Comparison of ENCODE assay signal across 29 cellular contexts in genomic region chr17:67920212-67920611, GRCh38.
"Had no signal": no experiment of that assay in that cellular context is flagged by ENCODE, and none has a peak within 500 bp of the region (broad histone marks: within the 10 kb centered on the region; RNA-seq: fewer than 3 reads in every experiment).

No MANE protein-coding gene starts in this region.

- H3K4me3 ChIP-seq: adrenal gland, body of pancreas, colonic mucosa, esophagus squamous epithelium had no signal

- FAIRE-seq: endometrium, endothelial cell of umbilical vein had no signal

- ATAC-seq: activated CD4-positive, alpha-beta T cell treated with anti-CD3 and anti-CD28 coated beads for 36 hours; activated CD8-positive, alpha-beta memory T cell treated with anti-CD3 and anti-CD28 coated beads, Interleukin-2, amount 10 ng/mL, durations not matched to agents 7 days and 5 days; activated CD8-positive, alpha-beta T cell treated with anti-CD3 and anti-CD28 coated beads, Interleukin-2, amount 10 ng/mL, durations not matched to agents 7 days and 5 days; activated naive CD8-positive, alpha-beta T cell treated with anti-CD3 and anti-CD28 coated beads, Interleukin-2, amount 50 U/mL, for 24 hours; body of pancreas had no signal

- DNase-seq: activated CD4-positive, alpha-beta memory T cell treated with anti-CD3 and anti-CD28 coated beads for 36 hours; activated CD4-positive, alpha-beta T cell treated with anti-CD3 and anti-CD28 coated beads for 36 hours; activated CD4-positive, alpha-beta T cell treated with anti-CD3 and anti-CD28 coated beads, Interleukin-2, amount 10 ng/mL, durations not matched to agents 24 days and 14 days; activated CD4-positive, CD25-positive, alpha-beta regulatory T cell; activated CD4-positive, CD25-positive, alpha-beta regulatory T cell treated with anti-CD3 and anti-CD28 coated beads, Interleukin-2, amount 50 U/mL, for 72 hours; activated CD8-positive, alpha-beta memory T cell treated with anti-CD3 and anti-CD28 coated beads, Interleukin-2, amount 10 ng/mL, durations not matched to agents 7 days and 5 days; activated CD8-positive, alpha-beta memory T cell treated with anti-CD3 and anti-CD28 coated beads, Interleukin-2, amount 50 U/mL, for 4 hours; activated CD8-positive, alpha-beta T cell treated with anti-CD3 and anti-CD28 coated beads, Interleukin-2, amount 10 ng/mL, durations not matched to agents 7 days and 5 days; activated effector memory CD4-positive, alpha-beta T cell treated with anti-CD3 and anti-CD28 coated beads, Interleukin-2, amount 50 U/mL, for 16 hours; activated naive CD4-positive, alpha-beta T cell treated with anti-CD3 and anti-CD28 coated beads for 36 hours; activated naive CD8-positive, alpha-beta T cell treated with anti-CD3 and anti-CD28 coated beads for 36 hours; activated naive CD8-positive, alpha-beta T cell treated with anti-CD3 and anti-CD28 coated beads, Interleukin-2, amount 50 U/mL, for 24 hours; activated T-cell treated with anti-CD3 and anti-CD28 coated beads, Interleukin-2, amount 50 U/mL, for 1 hour; activated T-cell treated with anti-CD3 and anti-CD28 coated beads, Interleukin-2, amount 50 U/mL, for 48 hours; amygdala; aorta; body of pancreas; central memory CD4-positive, alpha-beta T cell; cerebellar nuclear complex; colonic mucosa; effector CD8-positive, alpha-beta T cell; esophagus squamous epithelium; foreskin melanocyte; T-helper 1 cell; T-helper 2 cell had no signal

- H3K9me3 ChIP-seq: adrenal gland, body of pancreas, colonic mucosa, esophagus squamous epithelium had no signal

- H3K27me3 ChIP-seq: adrenal gland, body of pancreas, colonic mucosa, esophagus squamous epithelium had no signal

- H3K27ac ChIP-seq: body of pancreas, colonic mucosa, epithelial cell of prostate, esophagus squamous epithelium had no signal

- H3K4me1 ChIP-seq: body of pancreas, colonic mucosa, esophagus squamous epithelium had no signal
